Comparison of ENCODE assay signal across 8 cellular contexts in the genomic region with DNA sequence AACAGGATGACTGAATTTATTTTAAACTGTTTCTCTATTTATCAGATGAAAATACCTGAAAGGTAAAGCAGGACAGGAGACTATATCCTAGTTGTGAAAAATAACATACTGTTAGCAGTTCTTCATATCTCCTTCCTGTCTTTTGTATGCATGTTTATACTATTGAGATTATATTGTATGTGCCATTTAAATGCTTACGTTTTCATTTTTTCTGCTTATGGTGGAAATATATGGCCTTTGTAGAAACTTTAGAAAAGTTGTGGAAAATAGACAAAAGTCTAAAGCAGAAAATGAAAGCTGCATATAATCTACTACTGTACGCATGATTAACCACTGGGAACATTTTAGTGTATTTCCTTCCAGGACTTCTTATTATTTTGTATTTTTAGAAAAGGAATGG. TPM values are rescaled to one million over a fixed set of nuclear protein-coding genes. Genes with fewer than 3 reads are reported as not detected.
DNase-seq lines count a peak whose midpoint lies in the region; ATAC-seq and TF ChIP-seq lines count a peak whose summit lies in the region.

No MANE protein-coding gene starts in this region.

- no peak for DNase-seq in CD4-positive, alpha-beta memory T cell
- DNase-seq in PC-9, result no peak
- no peak for DNase-seq in epithelial cell of esophagus (ENCODE audit: low read depth)
- DNase-seq in osteocyte (ENCODE audit: extremely low spot score, unreplicated experiment), result no peak
- DNase-seq in NCI-H2227 (lab: John Stamatoyannopoulos, UW; ENCODE audit: unreplicated experiment), result no peak
- no peak for DNase-seq in NCI-H226

- TF ChIP-seq CTCF in PC-9 (conservative IDR thresholded peaks at IDR 0.05), result no peak
- TF ChIP-seq CTCF in epithelial cell of esophagus (IDR thresholded peaks at IDR 0.05; ENCODE audit: insufficient read depth, low read depth, low read length, missing control alignments), result no peak
- TF ChIP-seq CTCF in osteocyte (IDR thresholded peaks at IDR 0.05), result no peak

- intact Hi-C loops in CD4-positive, alpha-beta memory T cell (cut with micrococcal nuclease), result loop anchor here (10.0 kb wide), 2 partner anchors 651 to 1949 kb away; a partner anchor contains a TSS
- intact Hi-C loops in PC-9 (cut with micrococcal nuclease; ENCODE audit: unreplicated experiment), result loop anchor here (2.0 kb wide), 3 partner anchors 31 to 189 kb away; a partner anchor contains a TSS

- BruUV-seq in PC-9 (replicated peaks; lab: Mats Ljungman, UMichigan), result no TSS peak

- H3K9me3 ChIP-seq in CD4-positive, alpha-beta memory T cell (ENCODE audit: control insufficient read depth in 1 of 2, low read length in 2 of 2), result no peaks in the 10 kb centered on the region
- H3K9me3 ChIP-seq in PC-9 (ENCODE audit: insufficient read depth, low read depth), result no peaks in the 10 kb centered on the region

- H3K4me2 ChIP-seq in PC-9, result peak overlapping the region; percentile 90

- H3K4me1 Mint-ChIP-seq in CD4-positive, alpha-beta memory T cell, result peaks cover 17 to 37% (median 26%) of the 10 kb centered on the region in 4 donors
- peaks cover 22% of the 10 kb centered on the region for H3K4me1 Mint-ChIP-seq in osteocyte (ENCODE audit: unreplicated experiment)

- H3K27ac Mint-ChIP-seq in CD4-positive, alpha-beta memory T cell, result peak overlapping the region in 6 of 7 donors; percentile 94 to 98 (median 97)
- H3K27ac Mint-ChIP-seq in osteocyte (ENCODE audit: unreplicated experiment), result no peak overlapping the region

- peaks cover 2% of the 10 kb centered on the region; the same call in 1 of the 2 replicates for H3F3A ChIP-seq in PC-9 (ENCODE audit: insufficient read depth, low read depth)

- no peaks in the 10 kb centered on the region for H3K36me3 ChIP-seq in CD4-positive, alpha-beta memory T cell (ENCODE audit: insufficient read depth, low read length)
- no peaks in the 10 kb centered on the region for H3K36me3 ChIP-seq in PC-9 (ENCODE audit: low read depth)

- POLR2A ChIA-PET in CD4-positive, alpha-beta memory T cell (lab: Charles Lee; ENCODE audit: partially characterized antibody), result interaction anchor here (0.7 to 2.5 kb wide), 3 partner anchors 188 to 467 kb away, joined by 3 to 16 read pairs (median 11); a partner anchor contains a TSS
- POLR2A ChIA-PET in PC-9 (lab: Charles Lee; ENCODE audit: unreplicated experiment), result interaction anchor here (0.6 to 0.7 kb wide), 2 partner anchors 59 to 168 kb away, joined by 4 to 6 read pairs; no protein-coding TSS in a partner anchor

- ATAC-seq in HG03135 (IDR thresholded peaks at IDR 0.05; ENCODE audit: unreplicated experiment), result no peak
- ATAC-seq in HG03342 (IDR thresholded peaks at IDR 0.05; ENCODE audit: unreplicated experiment), result no peak

- H3K4me1 ChIP-seq in CD4-positive, alpha-beta memory T cell (ENCODE audit: insufficient read depth, low read length), result peaks cover 24% of the 10 kb centered on the region
- peaks cover 23% of the 10 kb centered on the region for H3K4me1 ChIP-seq in PC-9 (replicated peaks; ENCODE audit: insufficient read depth)

- peaks cover 0 to 5% of the 10 kb centered on the region in 2 donors for H3K27me3 Mint-ChIP-seq in CD4-positive, alpha-beta memory T cell
- peaks cover 15% of the 10 kb centered on the region for H3K27me3 Mint-ChIP-seq in osteocyte (ENCODE audit: unreplicated experiment)

- CTCF ChIA-PET in CD4-positive, alpha-beta memory T cell (lab: Charles Lee; ENCODE audit: partially characterized antibody), result no interaction called here
- CTCF ChIA-PET in PC-9 (lab: Charles Lee), result no interaction called here

- peaks cover 0 to 7% of the 10 kb centered on the region in 2 donors for H3K36me3 Mint-ChIP-seq in CD4-positive, alpha-beta memory T cell
- H3K36me3 Mint-ChIP-seq in osteocyte (ENCODE audit: unreplicated experiment), result no peaks in the 10 kb centered on the region

- no peaks in the 10 kb centered on the region for H3K79me2 ChIP-seq in PC-9 (ENCODE audit: low read depth)

- H3K9me2 ChIP-seq in PC-9 (ENCODE audit: insufficient read depth), result no peaks in the 10 kb centered on the region

- H3K4me3 Mint-ChIP-seq in CD4-positive, alpha-beta memory T cell, result peak overlapping the region; percentile 88 to 98 (median 94)
- peak overlapping the region; percentile 85 for H3K4me3 Mint-ChIP-seq in osteocyte (ENCODE audit: unreplicated experiment)

- no peaks in the 10 kb centered on the region for H3K27me3 ChIP-seq in CD4-positive, alpha-beta memory T cell (ENCODE audit: insufficient read depth, low read length)
- no peaks in the 10 kb centered on the region for H3K27me3 ChIP-seq in PC-9 (ENCODE audit: insufficient read depth, low read depth)

- no peaks in the 10 kb centered on the region for H3K9me3 Mint-ChIP-seq in CD4-positive, alpha-beta memory T cell
- no peaks in the 10 kb centered on the region for H3K9me3 Mint-ChIP-seq in osteocyte (ENCODE audit: unreplicated experiment)

- H3K27ac ChIP-seq in CD4-positive, alpha-beta memory T cell (ENCODE audit: low read depth, low read length), result no peak overlapping the region
- no peak overlapping the region for H3K27ac ChIP-seq in PC-9

- H4K20me1 ChIP-seq in PC-9 (ENCODE audit: insufficient read depth), result no peaks in the 10 kb centered on the region

- H2AFZ ChIP-seq in PC-9, result peak overlapping the region; percentile 97

- H3K4me3 ChIP-seq in CD4-positive, alpha-beta memory T cell (ENCODE audit: low read length in 2 of 2), result peak overlapping the region; percentile 66 to 96
- H3K4me3 ChIP-seq in PC-9, result peak overlapping the region; percentile 71
- H3K4me3 ChIP-seq in epithelial cell of esophagus (ENCODE audit: low read length), result peak overlapping the region; percentile 80

RNA-seq across cellular contexts. Expression of a gene that starts 2.1 kb away (rescaled TPM):
- 1 to 10 TPM; 5.1 to 6.5 TPM for total RNA-seq in CD4-positive, alpha-beta memory T cell
- 1 to 10 TPM in 1 of 2 donors, under 1 TPM in 1; 0.84 to 1.8 TPM for polyA plus RNA-seq in CD4-positive, alpha-beta memory T cell
- 5.0 and 5.1 TPM in 2 replicates for total RNA-seq in PC-9 (2021)
- 8.8 and 9.1 TPM in 2 replicates for total RNA-seq in osteocyte
